ENCODE assay signal across 23 cellular contexts in the genomic region with DNA sequence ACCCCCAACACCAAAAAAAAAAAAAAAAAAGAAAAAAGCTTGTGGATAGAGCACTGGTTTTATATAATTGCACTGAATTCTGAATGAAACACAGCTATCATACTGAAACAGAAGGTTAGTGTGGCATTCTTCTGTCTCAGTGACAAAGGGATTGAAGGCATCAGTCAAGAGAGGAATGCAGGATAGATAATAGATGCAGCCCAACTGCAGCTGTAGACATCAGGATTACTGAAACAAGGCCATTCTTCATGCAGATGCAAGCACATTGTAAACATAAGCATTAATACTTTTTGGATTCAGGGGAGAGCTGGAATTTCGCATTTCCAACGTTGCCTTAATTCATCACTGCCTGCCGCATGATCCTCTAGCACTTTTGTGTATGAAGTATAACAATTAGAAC.
DNase-seq lines count a peak whose midpoint lies in the region; ATAC-seq, FAIRE-seq and TF ChIP-seq lines count a peak whose summit lies in the region.
"Had no signal": no experiment of that assay in that cellular context is flagged by ENCODE, and none has a peak within 500 bp of the region (broad histone marks: within the 10 kb centered on the region; RNA-seq: fewer than 3 reads in every experiment).

No MANE protein-coding gene starts in this region.

- H3K14ac ChIP-seq in H1 (ENCODE audit: insufficient read length): no peak overlapping the region

- H3K27ac ChIP-seq in H1 (ENCODE audit: low read depth, low read length) (no peak overlapping the region), mesendoderm (ENCODE audit: low read depth, low read length) (no peak overlapping the region), osteoblast (ENCODE audit: low read depth, low read length) (no peak overlapping the region)

- TF ChIP-seq POLR2A in H1 (IDR thresholded peaks at IDR 0.05; ENCODE audit: control extremely low read depth in 1 of 2, low read depth in 2 of 2, low read length in 2 of 2): no peak

- H3K9me3 ChIP-seq in H1 (ENCODE audit: insufficient read depth in 2 of 2, low read depth in 1 of 2, low read length in 1 of 2) (no peaks in the 10 kb centered on the region; a peak in 1 of 4 replicates), osteoblast (ENCODE audit: low read depth, low read length) (peaks cover 2% of the 10 kb centered on the region)
- H3K9me3 ChIP-seq: BE2C had no signal

- H3K4me3 ChIP-seq in H1 (ENCODE audit: extremely low read depth in 1 of 4, insufficient read depth in 2 of 4, low read depth in 3 of 4, low read length in 4 of 4): no peak overlapping the region
- H3K4me3 ChIP-seq in mesendoderm (ENCODE audit: low read length): no peak overlapping the region
- no peak overlapping the region for H3K4me3 ChIP-seq in osteoblast (ENCODE audit: insufficient read depth, low read length)
- H3K4me3 ChIP-seq: K562 had no signal

- H3K79me2 ChIP-seq in H1 (ENCODE audit: control insufficient read depth in 1 of 2, insufficient read depth in 2 of 2, low read length in 2 of 2) (no peaks in the 10 kb centered on the region), mesendoderm (ENCODE audit: control insufficient read depth, insufficient read depth, low read length) (no peaks in the 10 kb centered on the region), osteoblast (ENCODE audit: insufficient read depth, low read length) (no peaks in the 10 kb centered on the region)

- POLR2A ChIA-PET in H1 (lab: Charles Lee; ENCODE audit: partially characterized antibody): interaction anchor here (0.6 kb wide), 1 partner anchor 25 kb away, joined by 3 read pairs; no protein-coding TSS in a partner anchor

- H2BK20ac ChIP-seq in H1 (ENCODE audit: low read length): no peak overlapping the region

- H3K56ac ChIP-seq in H1 (replicated peaks; ENCODE audit: insufficient read length, low read depth, low read length) (no peak overlapping the region), mesendoderm (ENCODE audit: low read length) (no peak overlapping the region)

- no peaks in the 10 kb centered on the region for H4K20me1 ChIP-seq in H1 (replicated peaks in 1 of 2; ENCODE audit: control insufficient read depth in 1 of 2, insufficient read depth in 2 of 2, low read length in 2 of 2)
- H4K20me1 ChIP-seq in osteoblast (ENCODE audit: insufficient read depth, low read length): no peaks in the 10 kb centered on the region

- ATAC-seq in HG03097 (IDR thresholded peaks at IDR 0.05; ENCODE audit: low FRiP score, unreplicated experiment) (no peak), HG03280 (IDR thresholded peaks at IDR 0.05; ENCODE audit: unreplicated experiment) (no peak), HG02885 (IDR thresholded peaks at IDR 0.05; ENCODE audit: poor library complexity, unreplicated experiment) (no peak)
- ATAC-seq: K562 had no signal

- TF ChIP-seq RAD21 in H1 (IDR thresholded peaks at IDR 0.05 in 1 of 2, conservative IDR thresholded peaks at IDR 0.05 in 1 of 2; ENCODE audit: low read depth in 2 of 2, low read length in 2 of 2): no peak

- H2AK5ac ChIP-seq in H1 (ENCODE audit: low read depth, low read length) (no peak overlapping the region), mesendoderm (ENCODE audit: low read length) (no peak overlapping the region)

- H2BK12ac ChIP-seq in H1 (ENCODE audit: low read depth, low read length): no peak overlapping the region

- no peak overlapping the region for H4K5ac ChIP-seq in H1 (ENCODE audit: insufficient read length, low read depth, low read length)
- no peak overlapping the region for H4K5ac ChIP-seq in mesendoderm (ENCODE audit: low read length)

- CTCF ChIA-PET in H1 (lab: Charles Lee; ENCODE audit: partially characterized antibody): no interaction called here

- H3K23ac ChIP-seq in H1 (ENCODE audit: insufficient read length) (no peak overlapping the region), mesendoderm (ENCODE audit: low read length) (no peak overlapping the region)

- peaks cover 0 to 3% (median 0%) of the 10 kb centered on the region in 4 experiments; a peak in 1 of 7 replicates for H3K4me1 ChIP-seq in H1 (replicated peaks in 1 of 4; ENCODE audit: control insufficient read depth in 3 of 4, insufficient read depth in 4 of 4, low read length in 3 of 4)
- peaks cover 2% of the 10 kb centered on the region for H3K4me1 ChIP-seq in mesendoderm (ENCODE audit: control insufficient read depth, low read depth, low read length)
- no peaks in the 10 kb centered on the region for H3K4me1 ChIP-seq in osteoblast (ENCODE audit: insufficient read depth, low read length)

- 89% methylated on average over 3 of the region's 3 CpGs; no CpG with 5 or more reads in 1 of the 2 experiments for WGBS in H1 (ENCODE audit: extremely low coverage in 1 of 2, insufficient coverage in 1 of 2, insufficient read length in 1 of 2, insufficient replicate concordance in 2 of 2, low coverage in 1 of 2, low lambda C conversion rate in 2 of 2, missing lambda C conversion rate in 1 of 2), 2 experiments
- WGBS in mesendoderm (ENCODE audit: extremely low coverage, insufficient coverage, low lambda C conversion rate): no CpG with 5 or more reads among the region's 3 CpGs

- no peak for FAIRE-seq in H1 (lab: Jason Lieb, UNC)
- FAIRE-seq: A204.1, GM12892, GM18507, HTR-8/SVneo, K562 had no signal

- peaks cover 0 to 2% (median 0%) of the 10 kb centered on the region in 4 experiments; a peak in 1 of 7 replicates for H3K27me3 ChIP-seq in H1 (replicated peaks in 1 of 4; ENCODE audit: control insufficient read depth in 3 of 4, extremely low read depth in 1 of 4, insufficient read depth in 3 of 4, low read length in 3 of 4)
- H3K27me3 ChIP-seq in mesendoderm (ENCODE audit: insufficient read depth, low read length, poor library complexity): no peaks in the 10 kb centered on the region
- no peaks in the 10 kb centered on the region for H3K27me3 ChIP-seq in osteoblast (ENCODE audit: insufficient read depth, low read length)
- H3K27me3 ChIP-seq: BE2C had no signal

- H3K23me2 ChIP-seq in H1 (ENCODE audit: low read depth, low read length): no peaks in the 10 kb centered on the region; the same call in 1 of the 2 replicates

- no peak overlapping the region for H2BK120ac ChIP-seq in H1 (replicated peaks; ENCODE audit: low read depth, low read length)
- H2BK120ac ChIP-seq in mesendoderm (ENCODE audit: low read depth, low read length): no peak overlapping the region

- H3K9ac ChIP-seq in H1 (replicated peaks in 1 of 4; ENCODE audit: extremely low read depth in 1 of 4, low read depth in 3 of 4, low read length in 3 of 4) (no peak overlapping the region), mesendoderm (ENCODE audit: low read length) (no peak overlapping the region)

- TF ChIP-seq CTCF in H1 (IDR thresholded peaks at IDR 0.05; ENCODE audit: control extremely low read depth in 1 of 3, insufficient read depth in 1 of 3, low read depth in 1 of 3, low read length in 3 of 3): no peak
- no peak for TF ChIP-seq CTCF in osteoblast (IDR thresholded peaks at IDR 0.05; ENCODE audit: extremely low read depth, low read depth, low read length)

- TF ChIP-seq EP300 in H1 (IDR thresholded peaks at IDR 0.05; ENCODE audit: borderline replicate concordance in 1 of 2, low read depth in 2 of 2, low read length in 2 of 2): no peak

- H3K79me1 ChIP-seq in H1 (ENCODE audit: low read depth, low read length) (no peaks in the 10 kb centered on the region), mesendoderm (ENCODE audit: low read length) (no peaks in the 10 kb centered on the region)

- H3K18ac ChIP-seq in H1 (ENCODE audit: extremely low read depth, low read length) (no peak overlapping the region), mesendoderm (ENCODE audit: low read length) (no peak overlapping the region)

- H3K4ac ChIP-seq in H1 (replicated peaks; ENCODE audit: insufficient read length, low read depth, low read length): no peak overlapping the region
- H3K4ac ChIP-seq in mesendoderm (ENCODE audit: low read depth, low read length): no peak overlapping the region

- H2AFZ ChIP-seq in H1 (ENCODE audit: low read length) (no peak overlapping the region), osteoblast (ENCODE audit: low read length) (no peak overlapping the region)

- H2BK5ac ChIP-seq in H1 (ENCODE audit: low read depth, low read length) (no peak overlapping the region), mesendoderm (ENCODE audit: low read length) (no peak overlapping the region)

- DNase-seq in H1 (ENCODE audit: low read depth in 1 of 2, low spot score in 2 of 2): no peak
- DNase-seq in mesendoderm: peak; percentile 57
- peak; percentile 4 for DNase-seq in osteoblast (ENCODE audit: insufficient read length, low spot score, missing footprints)
- DNase-seq in activated CD4-positive, alpha-beta T cell treated with anti-CD3 and anti-CD28 coated beads, Interleukin-2, amount 50 U/mL, for 4 hours: no peak
- DNase-seq: ACHN; C1 segment of cervical spinal cord; CD4-positive, CD25-positive, alpha-beta regulatory T cell; CD8-positive, alpha-beta memory T cell; COR-L47; DMS 273 treated with DMSO at 0.1 percent for 48 hours; GDM1; GOT3; H9; IMR-90 had no signal

- no peaks in the 10 kb centered on the region for H3K36me3 ChIP-seq in H1 (ENCODE audit: control insufficient read depth in 2 of 4, insufficient read depth in 4 of 4, low read length in 3 of 4)
- H3K36me3 ChIP-seq in mesendoderm (ENCODE audit: control insufficient read depth, insufficient read depth, low read length): no peaks in the 10 kb centered on the region
- no peaks in the 10 kb centered on the region for H3K36me3 ChIP-seq in osteoblast (ENCODE audit: insufficient read depth, low read length)
- H3K36me3 ChIP-seq: BE2C had no signal

- H4K8ac ChIP-seq in H1 (ENCODE audit: extremely low read depth, insufficient read depth, low read length) (no peak overlapping the region), mesendoderm (ENCODE audit: low read depth, low read length) (no peak overlapping the region)

- H2BK15ac ChIP-seq in H1 (ENCODE audit: low read length) (no peak overlapping the region), mesendoderm (replicated peaks; ENCODE audit: low read depth) (no peak overlapping the region)

- H3K4me2 ChIP-seq in H1 (ENCODE audit: insufficient read depth in 1 of 2, low read depth in 2 of 2, low read length in 2 of 2) (no peak overlapping the region), mesendoderm (ENCODE audit: low read length) (no peak overlapping the region), osteoblast (ENCODE audit: insufficient read depth, low read length) (no peak overlapping the region)

- H4K91ac ChIP-seq in H1 (replicated peaks; ENCODE audit: insufficient read length, low read length): no peak overlapping the region

TF ChIP-seq in H1, 55 proteins besides CTCF, POLR2A, EP300 and RAD21:
- no peak for TF ChIP-seq CHD1 (IDR thresholded peaks at IDR 0.05; ENCODE audit: low read depth, low read length)
- peak; percentile 81 for TF ChIP-seq TEAD4 (IDR thresholded peaks at IDR 0.05; ENCODE audit: low read depth, low read length)
TF ChIP-seq in H1: peak in this region for 1.

Comparison
In these comparisons a context has a peak if more than half of its experiments do, and no peak if none do; other contexts are left out.
1. DNase-seq: peak in mesendoderm (single experiment) and osteoblast (single experiment); none in H1 (0 of 2) and activated CD4-positive, alpha-beta T cell treated with anti-CD3 and anti-CD28 coated beads, Interleukin-2, amount 50 U/mL, for 4 hours (0 of 2).